11 cellular contexts compared by ENCODE assay signal in genomic region chr1:51515312-51515960, GRCh38. TPM values are rescaled to one million over a fixed set of nuclear protein-coding genes. Genes with fewer than 3 reads are reported as not detected.
DNase-seq lines count a peak whose midpoint lies in the region; ATAC-seq, FAIRE-seq and TF ChIP-seq lines count a peak whose summit lies in the region.
"Had no signal": no experiment of that assay in that cellular context is flagged by ENCODE, and none has a peak within 500 bp of the region (broad histone marks: within the 10 kb centered on the region; RNA-seq: fewer than 3 reads in every experiment).

No MANE protein-coding gene starts in this region.

- TF ChIP-seq EP300 in GM12878 (IDR thresholded peaks at IDR 0.05; ENCODE audit: borderline replicate concordance in 1 of 2, control insufficient read depth in 1 of 2, low read depth in 2 of 2, low read length in 2 of 2): no peak

- H3K4me3 Mint-ChIP-seq in HFFc6 (peak overlapping the region; percentile 83), nephron (peak overlapping the region; percentile 16 to 41 (median 39)), endothelial cell (ENCODE audit: unreplicated experiment) (no peak overlapping the region)

- intact Hi-C loops in GM12878 (cut with micrococcal nuclease; ENCODE audit: unreplicated experiment): loop anchor here (2.0 to 10.0 kb wide), 4 partner anchors 15 to 281 kb away; partner anchors contain the start of gene RNF11

- no peaks in the 10 kb centered on the region for H3K9me3 ChIP-seq in BLaER1
- H3K9me3 ChIP-seq in GM12878 (replicated peaks; ENCODE audit: control insufficient read depth, insufficient read depth, low read length): no peaks in the 10 kb centered on the region

- no peaks in the 10 kb centered on the region for H3K36me3 Mint-ChIP-seq in HFFc6 (ENCODE audit: low read depth)
- no peaks in the 10 kb centered on the region for H3K36me3 Mint-ChIP-seq in nephron (ENCODE audit: low read depth)
- H3K36me3 Mint-ChIP-seq in endothelial cell (ENCODE audit: low read depth, unreplicated experiment): peaks cover 12% of the 10 kb centered on the region

- CTCF ChIA-PET in GM12878 (lab: Yijun Ruan, JAX): interaction anchor here (0.6 to 3.3 kb wide), 9 partner anchors 10 to 73 kb away, joined by 3 to 19 read pairs (median 3); no protein-coding TSS in a partner anchor

- no peak for TF ChIP-seq CTCF in HFFc6 (IDR thresholded peaks at IDR 0.05)
- no peak for TF ChIP-seq CTCF in GM12878 (IDR thresholded peaks at IDR 0.05 in 2 of 3, conservative IDR thresholded peaks at IDR 0.05 in 1 of 3; ENCODE audit: control insufficient read depth in 2 of 3, extremely low read depth in 1 of 3, insufficient read depth in 1 of 3, low read depth in 3 of 3, low read length in 3 of 3)
- no peak for TF ChIP-seq CTCF in nephron (IDR thresholded peaks at IDR 0.05; ENCODE audit: unreplicated experiment in 3 of 3)
- no peak for TF ChIP-seq CTCF in endothelial cell (IDR thresholded peaks at IDR 0.05; ENCODE audit: unreplicated experiment)

- WGBS in GM12878 (ENCODE audit: insufficient coverage, insufficient replicate concordance, low lambda C conversion rate, missing lambda C conversion rate): 1% methylated on average over 5 of the region's 5 CpGs

- RAD21 ChIA-PET in GM12878 (lab: Charles Lee; ENCODE audit: unreplicated experiment): interaction anchor here (0.7 to 6.0 kb wide), 13 partner anchors 12 to 217 kb away, joined by 3 to 111 read pairs (median 4); no protein-coding TSS in a partner anchor

- H2AFZ ChIP-seq in GM12878 (ENCODE audit: control insufficient read depth, low read depth, low read length): no peak overlapping the region

- in situ Hi-C loops in GM12878 (cut with MboI): no loop called here

- H3K27me3 Mint-ChIP-seq in HFFc6 (ENCODE audit: insufficient read depth) (no peaks in the 10 kb centered on the region), nephron (ENCODE audit: low read depth) (no peaks in the 10 kb centered on the region), endothelial cell (ENCODE audit: unreplicated experiment) (peaks cover 6% of the 10 kb centered on the region)

- H4K20me1 ChIP-seq in BLaER1 (peaks cover 80% of the 10 kb centered on the region), GM12878 (ENCODE audit: control insufficient read depth, insufficient read depth) (no peaks in the 10 kb centered on the region)

- H3K9me3 Mint-ChIP-seq in HFFc6 (no peaks in the 10 kb centered on the region), nephron (no peaks in the 10 kb centered on the region), endothelial cell (ENCODE audit: unreplicated experiment) (no peaks in the 10 kb centered on the region)

- H3K9ac ChIP-seq in BLaER1 (no peak overlapping the region), GM12878 (ENCODE audit: control insufficient read depth, insufficient read depth, low read length) (peak overlapping the region; percentile 99)

- no peak for TF ChIP-seq POLR2A in GM12878 (IDR thresholded peaks at IDR 0.05; ENCODE audit: low read depth, low read length)

- peak; percentile 61 for FAIRE-seq in GM12878 (lab: Jason Lieb, UNC)

- H3K79me2 ChIP-seq in GM12878 (ENCODE audit: control insufficient read depth, insufficient read depth, low read length): peaks cover 86% of the 10 kb centered on the region

- no peaks in the 10 kb centered on the region for H3K36me3 ChIP-seq in BLaER1
- 0 out of 4 replicates have a peak, but pooled peaks cover 0 to 3% of the 10 kb centered on the region in 2 experiments for H3K36me3 ChIP-seq in GM12878 (ENCODE audit: control insufficient read depth in 2 of 2, insufficient read depth in 2 of 2, low read length in 1 of 2)

- H3K4me1 Mint-ChIP-seq in HFFc6 (ENCODE audit: low read depth): peaks cover 70% of the 10 kb centered on the region
- H3K4me1 Mint-ChIP-seq in nephron: peaks cover 35% of the 10 kb centered on the region
- H3K4me1 Mint-ChIP-seq in endothelial cell (ENCODE audit: unreplicated experiment): peaks cover 48% of the 10 kb centered on the region

- POLR2A ChIA-PET in GM12878 (lab: Charles Lee): interaction anchor here (0.7 to 5.6 kb wide), 3 partner anchors 11 to 211 kb away, joined by 3 to 83 read pairs (median 3); no protein-coding TSS in a partner anchor

- peak; percentile 16; the same call in 1 of the 3 replicates for ATAC-seq in GM12878
- no peak for ATAC-seq in HG02798 (IDR thresholded peaks at IDR 0.05; ENCODE audit: poor library complexity, unreplicated experiment)

- SMC1A ChIA-PET in GM12878 (lab: Charles Lee; ENCODE audit: uncharacterized antibody, unreplicated experiment): interaction anchor here (0.6 to 7.2 kb wide), 20 partner anchors 9 to 305 kb away, joined by 3 to 147 read pairs (median 5); no protein-coding TSS in a partner anchor

- peaks cover 50% of the 10 kb centered on the region for H3K4me1 ChIP-seq in BLaER1
- peaks cover 26% of the 10 kb centered on the region for H3K4me1 ChIP-seq in GM12878 (ENCODE audit: control insufficient read depth, insufficient read depth, low read length)

- no peak for DNase-seq in HFFc6
- DNase-seq in GM12878 (ENCODE audit: low read depth, low spot score): no peak
- DNase-seq in NCI-H748 (lab: John Stamatoyannopoulos, UW; ENCODE audit: unreplicated experiment): no peak
- DNase-seq in endothelial cell (ENCODE audit: low spot score): no peak
- no peak for DNase-seq in OCI-M2 (lab: John Stamatoyannopoulos, UW; ENCODE audit: unreplicated experiment)
- DNase-seq: IMR-90; NCI-H774; stimulated activated naive CD4-positive, alpha-beta T cell had no signal

- no peak for TF ChIP-seq RAD21 in GM12878 (IDR thresholded peaks at IDR 0.05; ENCODE audit: insufficient read depth, low read depth, low read length)

- peak overlapping the region; percentile 98 for H3K4me2 ChIP-seq in BLaER1
- H3K4me2 ChIP-seq in GM12878 (ENCODE audit: control insufficient read depth, insufficient read depth): peak overlapping the region; percentile 88

- H3K4me3 ChIP-seq in BLaER1 (no peak overlapping the region), GM12878 (peak overlapping the region; percentile 95)

- H3K27ac Mint-ChIP-seq in HFFc6 (peak overlapping the region; percentile 55), nephron (peak overlapping the region in 1 of 3 experiments; percentile 23), endothelial cell (ENCODE audit: unreplicated experiment) (no peak overlapping the region)

- H3K27me3 ChIP-seq in BLaER1 (no peaks in the 10 kb centered on the region), GM12878 (replicated peaks in 1 of 2; ENCODE audit: control insufficient read depth in 2 of 2, insufficient read depth in 2 of 2, low read length in 1 of 2) (no peaks in the 10 kb centered on the region)

- H3K27ac ChIP-seq in BLaER1 (no peak overlapping the region), GM12878 (ENCODE audit: control insufficient read depth, insufficient read depth) (peak overlapping the region; percentile 83)

- no TSS peak for BruUV-seq in GM12878 (replicated peaks; lab: Mats Ljungman, UMichigan)

TF ChIP-seq in GM12878, 131 proteins besides CTCF, POLR2A, EP300 and RAD21:
- TF ChIP-seq CBX5 (IDR thresholded peaks at IDR 0.05; ENCODE audit: low read depth): no peak
- 0 out of 2 replicates have a peak, but pooled peaks have one; percentile 6 for TF ChIP-seq RELB (IDR thresholded peaks at IDR 0.05; ENCODE audit: low read depth)

RNA-seq across cellular contexts. Expression of gene EPS15, which starts 3.6 kb away (rescaled TPM):
- total RNA-seq in HFFc6 (2021; fragmentation: NEBNext Ultra II Directional; extraction: Animal tissue kit (Norgen Biotek cat#: 25700)): 10 to 100 TPM; 45.2 to 55.7 (median 49.6) TPM
- total RNA-seq in GM12878 (2013; cell fraction: nucleolus; rRNA removed): 323 and 356 TPM in 2 replicates
- 53.4 and 65.1 TPM in 2 replicates for total RNA-seq in GM12878 (2014; rRNA removed)
- total RNA-seq in GM12878 (2014; rRNA removed; fragmentation: Illumina TruSeq; extraction: Trizol): 71.6 and 75.1 TPM in 2 replicates
- total RNA-seq in GM12878 (2021): 87.8 and 88.2 TPM in 2 replicates
- polyA plus RNA-seq in GM12878 (2011; ENCODE audit: low read depth): 19.0 TPM
- 61.9 and 86.3 TPM in 2 replicates for polyA plus RNA-seq in GM12878 (2011; rRNA removed)
- polyA plus RNA-seq in GM12878 (2011; cell fraction: cytosol; rRNA removed): 23.5 and 33.2 TPM in 2 replicates
- 33.4 and 34.4 TPM in 2 replicates for polyA plus RNA-seq in GM12878 (2011; cell fraction: nucleus; rRNA removed)
- polyA plus RNA-seq in GM12878 (2012): 27.6 and 33.8 TPM in 2 replicates
- 60.6 and 80.7 TPM in 2 replicates for polyA plus RNA-seq in GM12878 (2014; fragmentation: Illumina TruSeq; extraction: Trizol)
- polyA plus RNA-seq in GM12878 (2014; fragmentation: Nextera tagmentation; extraction: Ambion mirVana): 10 to 100 TPM; 24.7 to 49.5 TPM
- polyA plus RNA-seq in GM12878 (2014; rRNA removed): 37.6 and 43.3 TPM in 2 replicates
- 10 to 100 TPM; 55.5 to 57.1 TPM for polyA plus RNA-seq in GM12878 (2016; fragmentation: Nextera tagmentation; extraction: Ambion mirVana)
- 79.6 and 113 TPM in 2 replicates for polyA minus RNA-seq in GM12878 (2011; rRNA and poly(A)+ RNA removed)
- 37.7 and 45.4 TPM in 2 replicates for polyA minus RNA-seq in GM12878 (2011; cell fraction: cytosol; rRNA and poly(A)+ RNA removed)
- polyA minus RNA-seq in GM12878 (2011; cell fraction: nucleus; rRNA and poly(A)+ RNA removed): 29.9 and 40.9 TPM in 2 replicates
- total RNA-seq in endothelial cell (ENCODE audit: unreplicated experiment): 120 TPM
